1 cellular context compared by ENCODE assay signal in the genomic region with DNA sequence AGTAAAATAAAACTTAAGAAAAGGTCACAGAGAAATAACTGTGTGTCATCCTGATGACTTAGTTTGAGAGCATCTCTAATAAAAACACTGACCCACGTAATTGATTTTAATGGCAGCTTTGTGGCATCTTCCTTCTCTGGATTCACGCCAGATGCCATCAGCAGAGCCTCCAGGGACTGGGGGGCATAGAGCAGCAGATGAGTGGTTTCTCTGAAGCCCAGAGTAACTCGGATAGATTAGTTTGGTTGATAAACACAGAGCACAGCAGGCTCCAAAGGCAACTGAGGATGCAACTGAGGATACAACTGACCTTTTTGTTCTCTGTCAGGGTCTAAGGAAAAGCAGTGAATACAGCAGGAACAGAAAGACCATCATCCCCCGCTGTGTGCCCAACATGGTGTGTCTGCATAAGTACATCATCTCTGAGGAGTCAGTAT.
TF ChIP-seq lines count a peak whose summit lies in the region.

No MANE protein-coding gene starts in this region.

TF ChIP-seq in H1, 55 proteins besides CTCF, POLR2A, EP300 and RAD21:
- TF ChIP-seq GABPA (IDR thresholded peaks at IDR 0.05; ENCODE audit: borderline replicate concordance, insufficient read depth, low read length) (no peak), JUN (IDR thresholded peaks at IDR 0.05; ENCODE audit: low read depth, low read length) (no peak), USF2 (IDR thresholded peaks at IDR 0.05; ENCODE audit: low read length) (no peak), CTBP2 (IDR thresholded peaks at IDR 0.05; ENCODE audit: borderline replicate concordance, insufficient read depth, insufficient read length, low read length) (peak; percentile 77), SP4 (IDR thresholded peaks at IDR 0.05; ENCODE audit: low read length) (no peak), KDM4A (IDR thresholded peaks at IDR 0.05; ENCODE audit: low read depth, low read length, severe bottlenecking) (no peak), ASH2L (IDR thresholded peaks at IDR 0.05; ENCODE audit: low read length) (no peak), CREB1 (IDR thresholded peaks at IDR 0.05) (0 out of 2 replicates have a peak, but pooled peaks have one; percentile 17), JUND (IDR thresholded peaks at IDR 0.05; ENCODE audit: low read length) (no peak), RBBP5 (IDR thresholded peaks at IDR 0.05; ENCODE audit: borderline replicate concordance, low read depth, low read length) (no peak), GTF2F1 (IDR thresholded peaks at IDR 0.05; ENCODE audit: borderline replicate concordance, low read depth, low read length) (no peak), ATF2 (IDR thresholded peaks at IDR 0.05; ENCODE audit: low read length) (peak; percentile 73), EZH2 (IDR thresholded peaks at IDR 0.05; ENCODE audit: low read depth, low read length, severe bottlenecking) (no peak), FOSL1 (IDR thresholded peaks at IDR 0.05; ENCODE audit: insufficient read depth, low read depth, low read length) (no peak), SIRT6 (IDR thresholded peaks at IDR 0.05; ENCODE audit: low read length) (no peak), KDM1A (IDR thresholded peaks at IDR 0.05; ENCODE audit: borderline replicate concordance, low read length) (peak; percentile 46; the same call in 1 of the 2 replicates), CBX8 (IDR thresholded peaks at IDR 0.05; ENCODE audit: borderline replicate concordance, low read depth, low read length) (no peak), CHD2 (IDR thresholded peaks at IDR 0.05; ENCODE audit: low read length) (no peak), RXRA (IDR thresholded peaks at IDR 0.05; ENCODE audit: insufficient read depth, low read depth, low read length) (0 out of 2 replicates have a peak, but pooled peaks have one; percentile 52), SP1 (IDR thresholded peaks at IDR 0.05; ENCODE audit: low read depth, low read length) (peak; percentile 68), SIN3A (conservative IDR thresholded peaks at IDR 0.05 in 1 of 2, IDR thresholded peaks at IDR 0.05 in 1 of 2; ENCODE audit: low read depth in 1 of 2, low read length in 2 of 2) (no peak), SIX5 (IDR thresholded peaks at IDR 0.05; ENCODE audit: low read depth, low read length) (no peak), CEBPB (IDR thresholded peaks at IDR 0.05; ENCODE audit: low read depth, low read length) (no peak), EGR1 (IDR thresholded peaks at IDR 0.05; ENCODE audit: borderline replicate concordance, low read depth, low read length) (no peak), TCF12 (IDR thresholded peaks at IDR 0.05; ENCODE audit: low read depth, low read length) (0 out of 2 replicates have a peak, but pooled peaks have one; percentile 60), RFX5 (IDR thresholded peaks at IDR 0.05; ENCODE audit: borderline replicate concordance, low read depth, low read length) (no peak), PHF8 (conservative IDR thresholded peaks at IDR 0.05; ENCODE audit: low read depth, low read length) (no peak), HDAC2 (IDR thresholded peaks at IDR 0.05; ENCODE audit: borderline replicate concordance in 1 of 2, low read depth in 2 of 2, low read length in 2 of 2) (peak; percentile 67 to 81; a peak in 1 of 4 replicates), NANOG (IDR thresholded peaks at IDR 0.05; ENCODE audit: insufficient read depth, low read depth, low read length, poor library complexity, severe bottlenecking) (peak; percentile 98), NRF1 (IDR thresholded peaks at IDR 0.05; ENCODE audit: low read depth, low read length) (no peak), SRF (IDR thresholded peaks at IDR 0.05; ENCODE audit: low read depth, low read length) (no peak), CBX5 (IDR thresholded peaks at IDR 0.05; ENCODE audit: low read depth, low read length) (no peak), TAF1 (IDR thresholded peaks at IDR 0.05; ENCODE audit: low read depth, low read length) (no peak), KDM5A (IDR thresholded peaks at IDR 0.05; ENCODE audit: low read length) (no peak), CHD1 (IDR thresholded peaks at IDR 0.05; ENCODE audit: low read depth, low read length) (no peak), POLR2AphosphoS5 (IDR thresholded peaks at IDR 0.05; ENCODE audit: low read depth, low read length) (0 out of 2 replicates have a peak, but pooled peaks have one; percentile 30), CHD7 (IDR thresholded peaks at IDR 0.05; ENCODE audit: insufficient replicate concordance, low read length) (peak; percentile 82), POU5F1 (IDR thresholded peaks at IDR 0.05; ENCODE audit: low read depth, low read length) (peak; percentile 71; the same call in 1 of the 2 replicates), BCL11A (IDR thresholded peaks at IDR 0.05; ENCODE audit: low read depth in 2 of 2, low read length in 2 of 2) (peak in 1 of 2 experiments; percentile 66), SUZ12 (IDR thresholded peaks at IDR 0.05; ENCODE audit: low read length) (no peak), SP2 (IDR thresholded peaks at IDR 0.05; ENCODE audit: low read length) (no peak), TEAD4 (IDR thresholded peaks at IDR 0.05; ENCODE audit: low read depth, low read length) (no peak), BRCA1 (IDR thresholded peaks at IDR 0.05; ENCODE audit: low read depth, low read length) (no peak), RNF2 (IDR thresholded peaks at IDR 0.05; ENCODE audit: borderline replicate concordance, low read depth, low read length, missing control alignments, poor library complexity, severe bottlenecking) (no peak), TAF7 (optimal IDR thresholded peaks at IDR 0.05; ENCODE audit: borderline replicate concordance, low read depth, low read length) (no peak), TBP (IDR thresholded peaks at IDR 0.05; ENCODE audit: low read depth, low read length) (no peak), HDAC6 (IDR thresholded peaks at IDR 0.05; ENCODE audit: low read depth, low read length) (no peak), SAP30 (IDR thresholded peaks at IDR 0.05; ENCODE audit: insufficient read depth, insufficient replicate concordance, low read length) (no peak), MAFK (IDR thresholded peaks at IDR 0.05; ENCODE audit: low read depth, low read length) (no peak), YY1 (IDR thresholded peaks at IDR 0.05; ENCODE audit: low read depth, low read length) (peak; percentile 74), ZNF274 (IDR thresholded peaks at IDR 0.05; ENCODE audit: borderline replicate concordance, extremely low read depth, low read length) (no peak), BACH1 (IDR thresholded peaks at IDR 0.05; ENCODE audit: low read length) (no peak)
- TF ChIP-seq, protein P1, sequence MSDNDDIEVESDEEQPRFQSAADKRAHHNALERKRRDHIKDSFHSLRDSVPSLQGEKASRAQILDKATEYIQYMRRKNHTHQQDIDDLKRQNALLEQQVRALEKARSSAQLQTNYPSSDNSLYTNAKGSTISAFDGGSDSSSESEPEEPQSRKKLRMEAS (IDR thresholded peaks at IDR 0.05), result 0 out of 2 replicates have a peak, but pooled peaks have one; percentile 14
- TF ChIP-seq, protein P2, sequence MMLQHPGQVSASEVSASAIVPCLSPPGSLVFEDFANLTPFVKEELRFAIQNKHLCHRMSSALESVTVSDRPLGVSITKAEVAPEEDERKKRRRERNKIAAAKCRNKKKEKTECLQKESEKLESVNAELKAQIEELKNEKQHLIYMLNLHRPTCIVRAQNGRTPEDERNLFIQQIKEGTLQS (IDR thresholded peaks at IDR 0.05; ENCODE audit: insufficient read depth, low read depth, low read length), result no peak
- TF ChIP-seq, protein P3, sequence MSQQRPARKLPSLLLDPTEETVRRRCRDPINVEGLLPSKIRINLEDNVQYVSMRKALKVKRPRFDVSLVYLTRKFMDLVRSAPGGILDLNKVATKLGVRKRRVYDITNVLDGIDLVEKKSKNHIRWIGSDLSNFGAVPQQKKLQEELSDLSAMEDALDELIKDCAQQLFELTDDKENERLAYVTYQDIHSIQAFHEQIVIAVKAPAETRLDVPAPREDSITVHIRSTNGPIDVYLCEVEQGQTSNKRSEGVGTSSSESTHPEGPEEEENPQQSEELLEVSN (IDR thresholded peaks at IDR 0.05), result no peak
